27 cellular contexts compared by ENCODE assay signal in genomic region chr15:96023081-96023480, GRCh38.
"Had no signal": no experiment of that assay in that cellular context is flagged by ENCODE, and none has a peak within 500 bp of the region (broad histone marks: within the 10 kb centered on the region; RNA-seq: fewer than 3 reads in every experiment).

No MANE protein-coding gene starts in this region.

- FAIRE-seq: urothelium cell line had no signal

- H3K36me3 ChIP-seq: stomach, suprapubic skin, thoracic aorta, thyroid gland, tibial artery, tibial nerve, transverse colon, upper lobe of left lung, upper lobe of right lung, uterus, vagina had no signal

- H3K9me3 ChIP-seq: stomach, suprapubic skin, testis, thoracic aorta, thyroid gland, tibial artery, tibial nerve, transverse colon, upper lobe of right lung, uterus, vagina had no signal

- H3K27me3 ChIP-seq: stomach, suprapubic skin, testis, thyroid gland, tibial artery, tibial nerve, transverse colon, upper lobe of left lung, upper lobe of right lung, uterus, vagina had no signal

- H3K27ac ChIP-seq: stomach, suprapubic skin, testis, thoracic aorta, thyroid gland, tibial artery, tibial nerve, transverse colon, upper lobe of left lung, upper lobe of right lung, uterus, vagina had no signal

- DNase-seq: stimulated activated CD4-positive, alpha-beta T cell treated with anti-CD3 and anti-CD28 coated beads, Interleukin-2, amount 100 ng/mL, for 48 hours; stimulated activated CD4-positive, alpha-beta T cell treated with anti-CD3 and anti-CD28 coated beads, Interleukin-4, amount 100 ng/mL, for 1 hour; stimulated activated CD4-positive, alpha-beta T cell treated with anti-CD3 and anti-CD28 coated beads, Interleukin-4, amount 100 ng/mL, for 24 hours; stimulated activated CD4-positive, alpha-beta T cell treated with anti-CD3 and anti-CD28 coated beads, Interleukin-4, amount 100 ng/mL, for 4 hours; stimulated activated CD8-positive, alpha-beta memory T cell treated with anti-CD3 and anti-CD28 coated beads, Interleukin-4, amount 100 ng/mL, for 48 hours; stimulated activated naive B cell treated with anti-CD40 and anti-IgM and Interleukin-4, amounts not matched to agents 10 μg/mL and 1 μg/mL and 100 μg/mL, for 72 hours; stimulated activated naive CD4-positive, alpha-beta T cell; stimulated activated naive CD4-positive, alpha-beta T cell treated with Interleukin-2 at 50 U/mL for 16 hours; stimulated activated naive CD8-positive, alpha-beta T cell treated with anti-CD3 and anti-CD28 coated beads, Interleukin-15, amount 100 ng/mL, for 72 hours; stimulated activated naive CD8-positive, alpha-beta T cell treated with anti-CD3 and anti-CD28 coated beads, Interleukin-15, Interleukin-2, amounts not matched to agents 100 U/mL and 50 U/mL, for 24 hours; stomach; substantia nigra; testis; thyroid gland; tibial artery; transverse colon; trophoblast cell; upper lobe of left lung; upper lobe of right lung; uterus had no signal

- H3K4me3 ChIP-seq: stomach, suprapubic skin, testis, thoracic aorta, thyroid gland, tibial artery, tibial nerve, transverse colon, upper lobe of left lung, upper lobe of right lung, uterus, vagina had no signal

- H3K4me1 ChIP-seq: stomach, suprapubic skin, testis, thyroid gland, tibial artery, transverse colon, upper lobe of left lung, upper lobe of right lung, uterus, vagina had no signal

- ATAC-seq: stimulated activated effector memory CD8-positive, alpha-beta T cell treated with anti-CD3 and anti-CD28 coated beads, Interleukin-12 subunit alpha, Interleukin-12 subunit beta, amount 100 ng/mL, for 72 hours; stimulated activated memory B cell treated with anti-CD40 and anti-IgM and Interleukin-4, amounts not matched to agents 10 μg/mL and 1 μg/mL and 100 μg/mL, for 72 hours; stimulated activated naive B cell treated with anti-CD40 and anti-IgM and Interleukin-4, amounts not matched to agents 10 μg/mL and 1 μg/mL and 100 μg/mL, for 72 hours; stimulated activated naive CD8-positive, alpha-beta T cell treated with anti-CD3 and anti-CD28 coated beads, Interleukin-15, amount 100 ng/mL, for 72 hours; stimulated activated naive CD8-positive, alpha-beta T cell treated with anti-CD3 and anti-CD28 coated beads, Interleukin-15, Interleukin-2, amounts not matched to agents 100 U/mL and 50 U/mL, for 24 hours; upper lobe of right lung had no signal
